6 cellular contexts compared by ENCODE assay signal in the genomic region with DNA sequence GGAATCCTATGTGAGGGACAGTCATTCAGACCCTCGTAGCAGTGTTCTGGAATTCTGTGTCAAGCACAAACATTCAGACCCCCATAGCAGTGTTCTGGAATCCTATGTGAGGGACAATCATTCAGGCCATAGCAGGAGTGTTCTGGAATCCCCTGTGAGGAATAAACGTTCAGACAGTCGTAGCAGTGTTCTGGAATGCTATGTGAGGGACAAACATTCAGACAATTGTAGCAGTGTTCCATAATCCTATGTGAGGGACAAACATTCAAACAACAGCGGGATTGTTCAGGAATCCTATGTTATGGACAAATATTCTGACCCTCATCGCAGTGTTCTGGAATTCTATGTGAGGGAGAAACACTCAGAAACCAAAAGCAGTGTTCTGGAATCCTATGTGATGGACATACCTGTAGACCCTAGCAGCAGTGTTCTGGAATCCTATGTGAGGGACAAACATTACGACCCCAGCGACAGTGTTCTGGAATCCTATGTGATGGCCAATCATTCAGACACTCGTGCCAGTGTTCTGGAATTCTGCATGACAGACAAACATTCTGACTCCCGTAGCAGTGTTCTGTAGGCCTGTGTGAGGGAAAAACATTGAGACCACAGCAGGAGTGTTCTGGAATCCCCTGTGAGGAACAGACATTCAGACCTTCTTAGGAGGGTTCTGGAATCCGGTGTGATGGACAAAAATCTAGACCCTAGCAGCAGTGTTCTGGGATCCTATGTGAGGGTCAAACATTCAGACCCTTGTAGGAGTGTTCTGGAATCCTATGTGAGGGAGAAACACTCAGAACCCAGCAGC.
DNase-seq lines count a peak whose midpoint lies in the region; ATAC-seq, FAIRE-seq and TF ChIP-seq lines count a peak whose summit lies in the region.
"Not testable (repeated sequence)": the region's sequence is repeated elsewhere in the genome, so short reads cannot be mapped to it uniquely, and the experiment has no call there.

No MANE protein-coding gene starts in this region.

- not testable (repeated sequence) for H3K4me1 ChIP-seq in K562 (replicated peaks in 1 of 2; ENCODE audit: control insufficient read depth in 2 of 2, insufficient read depth in 2 of 2, low read length in 2 of 2); gastroesophageal sphincter; mucosa of descending colon (ENCODE audit: low read depth); aorta (ENCODE audit: control insufficient read depth in 1 of 2, insufficient read depth in 2 of 2, low read length in 2 of 2)

- 0% methylated on average over 10 of the region's 10 CpGs for WGBS in K562 (ENCODE audit: insufficient coverage, low coverage, missing lambda C conversion rate)
- WGBS in gastroesophageal sphincter (ENCODE audit: low coverage in 1 of 2), 2 donors: 50 to 52% methylated on average over 6 to 8 of the region's 10 CpGs
- 48 to 54% methylated on average over 10 of the region's 10 CpGs for WGBS in aorta, 2 donors

- not testable (repeated sequence) for H3K9ac ChIP-seq in K562 (ENCODE audit: insufficient read depth in 1 of 2, low read depth in 2 of 2, low read length in 2 of 2)

- H3K9me3 ChIP-seq in K562 (replicated peaks; ENCODE audit: control insufficient read depth, insufficient read depth, low read depth, low read length); aorta (ENCODE audit: control insufficient read depth, low read length): not testable (repeated sequence)
- peaks cover 0 to 30% (median 0%) of the 10 kb centered on the region in 3 donors for H3K9me3 ChIP-seq in gastroesophageal sphincter
- H3K9me3 ChIP-seq in mucosa of descending colon: peaks cover 84% of the 10 kb centered on the region

- POLR2A ChIA-PET in K562 (lab: Yijun Ruan, JAX): not testable (repeated sequence)

- TF ChIP-seq EP300 in K562 (IDR thresholded peaks at IDR 0.05; ENCODE audit: low read length); gastroesophageal sphincter (IDR thresholded peaks at IDR 0.05): not testable (repeated sequence)

- not testable (repeated sequence) for FAIRE-seq in K562 (lab: Jason Lieb, UNC)

- not testable (repeated sequence) for H3K9me3 Mint-ChIP-seq in stimulated activated memory B cell treated with anti-CD40 and anti-IgM and Interleukin-4, amounts not matched to agents 10 μg/mL and 1 μg/mL and 100 μg/mL, for 72 hours

- not testable (repeated sequence) for H3K79me2 ChIP-seq in K562 (ENCODE audit: control insufficient read depth, insufficient read depth, low read length)

- H3K27ac Mint-ChIP-seq in stimulated activated memory B cell treated with anti-CD40 and anti-IgM and Interleukin-4, amounts not matched to agents 10 μg/mL and 1 μg/mL and 100 μg/mL, for 72 hours: not testable (repeated sequence)

- H4K20me1 ChIP-seq in K562 (replicated peaks; ENCODE audit: control insufficient read depth, insufficient read depth, low read length): not testable (repeated sequence)

- not testable (repeated sequence) for H3K4me2 ChIP-seq in K562 (ENCODE audit: insufficient read depth, low read length)

- not testable (repeated sequence) for TF ChIP-seq RAD21 in K562 (CRISPR knock-in tag; conservative IDR thresholded peaks at IDR 0.05 in 1 of 2, IDR thresholded peaks at IDR 0.05 in 1 of 2)

- H2AFZ ChIP-seq in K562 (ENCODE audit: low read depth, low read length): not testable (repeated sequence)

- H3K4me1 Mint-ChIP-seq in stimulated activated memory B cell treated with anti-CD40 and anti-IgM and Interleukin-4, amounts not matched to agents 10 μg/mL and 1 μg/mL and 100 μg/mL, for 72 hours: not testable (repeated sequence)

- not testable (repeated sequence) for BruUV-seq in K562 (replicated peaks; lab: Mats Ljungman, UMichigan)

- TF ChIP-seq POLR2A in K562 (conservative IDR thresholded peaks at IDR 0.05); gastroesophageal sphincter (IDR thresholded peaks at IDR 0.05): not testable (repeated sequence)

- peak; percentile 56 for ATAC-seq in K562
- ATAC-seq in gastroesophageal sphincter: peak; percentile 39
- ATAC-seq in mucosa of descending colon: peak; percentile 15
- ATAC-seq in omental fat pad (ENCODE audit: low FRiP score): peak; percentile 37
- ATAC-seq in stimulated activated memory B cell treated with anti-CD40 and anti-IgM and Interleukin-4, amounts not matched to agents 10 μg/mL and 1 μg/mL and 100 μg/mL, for 72 hours: peak; percentile 55
- peak; percentile 69 for ATAC-seq in aorta (ENCODE audit: low FRiP score)

- not testable (repeated sequence) for H3K27me3 ChIP-seq in K562 (ENCODE audit: control insufficient read depth in 2 of 2, insufficient read depth in 2 of 2, low read length in 2 of 2); gastroesophageal sphincter; aorta (ENCODE audit: control insufficient read depth in 1 of 2, insufficient read depth in 2 of 2, low read length in 1 of 2)

- intact Hi-C loops in K562 (cut with micrococcal nuclease); mucosa of descending colon (cut with DNase I, micrococcal nuclease); aorta (cut with DNase I): not testable (repeated sequence)

- H3K4me3 Mint-ChIP-seq in stimulated activated memory B cell treated with anti-CD40 and anti-IgM and Interleukin-4, amounts not matched to agents 10 μg/mL and 1 μg/mL and 100 μg/mL, for 72 hours: not testable (repeated sequence)

- H3K36me3 Mint-ChIP-seq in stimulated activated memory B cell treated with anti-CD40 and anti-IgM and Interleukin-4, amounts not matched to agents 10 μg/mL and 1 μg/mL and 100 μg/mL, for 72 hours: not testable (repeated sequence)

- TF ChIP-seq CTCF in K562 (IDR thresholded peaks at IDR 0.05 in 2 of 3, conservative IDR thresholded peaks at IDR 0.05 in 1 of 3; ENCODE audit: insufficient read depth in 2 of 3, low read depth in 1 of 3, low read length in 3 of 3); gastroesophageal sphincter (IDR thresholded peaks at IDR 0.05); mucosa of descending colon (IDR thresholded peaks at IDR 0.05); omental fat pad (IDR thresholded peaks at IDR 0.05): not testable (repeated sequence)

- not testable (repeated sequence) for DNase-seq in K562 (ENCODE audit: extremely low read depth in 1 of 4, low spot score in 3 of 4); mucosa of descending colon; omental fat pad (ENCODE audit: low spot score); aorta

- H3K27me3 Mint-ChIP-seq in stimulated activated memory B cell treated with anti-CD40 and anti-IgM and Interleukin-4, amounts not matched to agents 10 μg/mL and 1 μg/mL and 100 μg/mL, for 72 hours: not testable (repeated sequence)

- H3K4me3 ChIP-seq in K562; gastroesophageal sphincter; mucosa of descending colon; aorta (ENCODE audit: low read length in 2 of 2): not testable (repeated sequence)

- in situ Hi-C loops in K562 (cut with MboI): not testable (repeated sequence)

- not testable (repeated sequence) for H3K9me1 ChIP-seq in K562 (ENCODE audit: control insufficient read depth, insufficient read depth, low read length)

- not testable (repeated sequence) for H3K36me3 ChIP-seq in K562 (ENCODE audit: control insufficient read depth, insufficient read depth, low read length); gastroesophageal sphincter; mucosa of descending colon (ENCODE audit: low read depth); aorta (ENCODE audit: control insufficient read depth in 1 of 2, insufficient read depth in 2 of 2, low read length in 1 of 2)

- CTCF ChIA-PET in K562 (lab: Yijun Ruan, JAX; ENCODE audit: low intra/inter-chr PET ratio): not testable (repeated sequence)

- not testable (repeated sequence) for H3K27ac ChIP-seq in K562 (ENCODE audit: extremely low read depth, low read depth, low read length); gastroesophageal sphincter; aorta (ENCODE audit: low read depth in 1 of 2, low read length in 2 of 2)

Comparison
In these comparisons a context has a peak if more than half of its experiments do, and no peak if none do; other contexts are left out.
1. ATAC-seq: peak in every context shown above with its lines; median percentile 69 in aorta; 56 in K562; 55 in stimulated activated memory B cell treated with anti-CD40 and anti-IgM and Interleukin-4, amounts not matched to agents 10 μg/mL and 1 μg/mL and 100 μg/mL, for 72 hours; 39 in gastroesophageal sphincter; 37 in omental fat pad; 15 in mucosa of descending colon.